In the genomic region with DNA sequence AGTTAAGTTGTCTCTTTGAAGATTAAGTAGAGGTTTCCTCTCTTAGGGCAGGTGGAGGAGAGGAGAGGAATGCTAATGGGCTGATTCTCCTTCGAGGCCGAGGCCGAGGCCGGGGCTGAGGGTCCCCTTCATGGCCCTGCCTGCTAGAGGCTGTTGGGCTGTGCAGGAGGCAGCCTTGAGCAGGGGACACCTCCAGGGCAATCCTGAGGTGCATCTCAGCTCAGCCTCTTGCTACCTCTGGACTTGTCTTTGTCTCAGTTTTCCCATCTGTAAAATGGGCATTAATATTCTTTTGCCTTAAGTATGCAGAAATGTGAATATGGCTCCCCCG, we compare ENCODE assay signal across 24 cellular contexts.
DNase-seq lines count a peak whose midpoint lies in the region; ATAC-seq, FAIRE-seq and TF ChIP-seq lines count a peak whose summit lies in the region.
"Had no signal": no experiment of that assay in that cellular context is flagged by ENCODE, and none has a peak within 500 bp of the region (broad histone marks: within the 10 kb centered on the region; RNA-seq: fewer than 3 reads in every experiment).

No MANE protein-coding gene starts in this region.

- TF ChIP-seq POLR2A in HepG2 (IDR thresholded peaks at IDR 0.05; ENCODE audit: insufficient read depth in 1 of 2, low read depth in 2 of 2, low read length in 2 of 2) = no peak
- TF ChIP-seq POLR2A in right lobe of liver (IDR thresholded peaks at IDR 0.05) = no peak
- TF ChIP-seq POLR2A in adrenal gland (IDR thresholded peaks at IDR 0.05) = no peak

- H3K4me1 ChIP-seq in HepG2 (ENCODE audit: insufficient read depth, low read length) (no peaks in the 10 kb centered on the region), right lobe of liver (no peaks in the 10 kb centered on the region), neuronal stem cell (ENCODE audit: control insufficient read depth in 2 of 2, insufficient read depth in 1 of 2, low read depth in 1 of 2, low read length in 2 of 2) (peaks cover 3 to 12% of the 10 kb centered on the region in 2 donors), adrenal gland (replicated peaks in 1 of 2) (no peaks in the 10 kb centered on the region), foreskin keratinocyte (no peaks in the 10 kb centered on the region)
- H3K4me1 ChIP-seq: BLaER1, Caco-2 had no signal

- H2BK5ac ChIP-seq in neuronal stem cell (ENCODE audit: low read length) = no peak overlapping the region

- H3K18ac ChIP-seq in neuronal stem cell (ENCODE audit: low read length) = no peak overlapping the region

- H3K79me1 ChIP-seq in neuronal stem cell (ENCODE audit: low read depth, low read length) = no peaks in the 10 kb centered on the region

- H3K4me3 ChIP-seq in HepG2 (replicated peaks in 1 of 3; ENCODE audit: insufficient read depth in 1 of 3, low read depth in 2 of 3, low read length in 3 of 3) (no peak overlapping the region), right lobe of liver (no peak overlapping the region), neuronal stem cell (ENCODE audit: low read length in 2 of 2) (no peak overlapping the region), adrenal gland (no peak overlapping the region)
- H3K4me3 ChIP-seq: BLaER1 had no signal

- no peak overlapping the region for H4K8ac ChIP-seq in neuronal stem cell (ENCODE audit: low read depth, low read length)

- TF ChIP-seq EP300 in HepG2 (IDR thresholded peaks at IDR 0.05; ENCODE audit: low read depth in 2 of 2, low read length in 2 of 2) (no peak), HepG2 (CRISPR knock-in tag; IDR thresholded peaks at IDR 0.05; ENCODE audit: borderline replicate concordance) (no peak)

- H2AFZ ChIP-seq in HepG2 (ENCODE audit: low read length) (no peak overlapping the region), neuronal stem cell (ENCODE audit: low read length) (peak overlapping the region; percentile 60)

- TF ChIP-seq RAD21 in HepG2 (CRISPR knock-in tag; IDR thresholded peaks at IDR 0.05) = no peak

- H3K27ac Mint-ChIP-seq in stimulated activated effector memory CD8-positive, alpha-beta T cell treated with anti-CD3 and anti-CD28 coated beads, Interleukin-12 subunit alpha, Interleukin-12 subunit beta, amount 100 ng/mL, for 72 hours = no peak overlapping the region
- H3K27ac Mint-ChIP-seq: B cell; CD4-positive, CD25-positive, alpha-beta regulatory T cell; CD8-positive, alpha-beta T cell; H9 had no signal

- no peak overlapping the region for H2AK5ac ChIP-seq in neuronal stem cell (ENCODE audit: low read depth, low read length)

- H2BK12ac ChIP-seq in neuronal stem cell (ENCODE audit: low read length) = no peak overlapping the region

- in situ Hi-C loops in HepG2 (cut with HindIII; ENCODE audit: extremely low pct_ligation_motif_present, low pct_unique_long_range_greater_than_20kb) = no loop called here

- no peaks in the 10 kb centered on the region for H4K20me1 ChIP-seq in HepG2 (ENCODE audit: insufficient read depth, low read length)
- H4K20me1 ChIP-seq: BLaER1 had no signal

- H3K9me3 ChIP-seq in HepG2 (ENCODE audit: low read length) (no peaks in the 10 kb centered on the region), right lobe of liver (no peaks in the 10 kb centered on the region), neuronal stem cell (replicated peaks in 1 of 2; ENCODE audit: control insufficient read depth in 2 of 2, insufficient read depth in 1 of 2, low read depth in 1 of 2, low read length in 2 of 2) (peaks cover 2 to 18% of the 10 kb centered on the region in 2 donors), adrenal gland (replicated peaks in 1 of 3) (peaks cover 0 to 5% (median 0%) of the 10 kb centered on the region in 3 donors)

- no TSS peak for BruUV-seq in HepG2 (replicated peaks; lab: Mats Ljungman, UMichigan)

- no peaks in the 10 kb centered on the region for H3K4me1 Mint-ChIP-seq in stimulated activated effector memory CD8-positive, alpha-beta T cell treated with anti-CD3 and anti-CD28 coated beads, Interleukin-12 subunit alpha, Interleukin-12 subunit beta, amount 100 ng/mL, for 72 hours
- H3K4me1 Mint-ChIP-seq: B cell; CD4-positive, CD25-positive, alpha-beta regulatory T cell had no signal

- no peak overlapping the region for H3K14ac ChIP-seq in neuronal stem cell (ENCODE audit: low read length)

- H3K4me3 Mint-ChIP-seq in stimulated activated effector memory CD8-positive, alpha-beta T cell treated with anti-CD3 and anti-CD28 coated beads, Interleukin-12 subunit alpha, Interleukin-12 subunit beta, amount 100 ng/mL, for 72 hours = no peak overlapping the region
- H3K4me3 Mint-ChIP-seq: B cell; CD8-positive, alpha-beta T cell; H9 had no signal

- no peak for DNase-seq in HepG2 (ENCODE audit: low spot score)
- no peak for DNase-seq in right lobe of liver
- DNase-seq in islet precursor cell = peak; percentile 30
- no peak for DNase-seq in neuronal stem cell (ENCODE audit: low spot score)
- no peak for DNase-seq in NCI-H2171 treated with DMSO at 0.1 percent for 48 hours (lab: John Stamatoyannopoulos, UW)
- no peak for DNase-seq in adrenal gland
- no peak for DNase-seq in foreskin keratinocyte
- DNase-seq in stimulated activated effector memory CD8-positive, alpha-beta T cell treated with anti-CD3 and anti-CD28 coated beads, Interleukin-12 subunit alpha, Interleukin-12 subunit beta, amount 100 ng/mL, for 72 hours (ENCODE audit: low spot score in 2 of 2) = no peak
- DNase-seq: Caco-2; CD4-positive, CD25-positive, alpha-beta regulatory T cell; CD8-positive, alpha-beta T cell; DMS 273 treated with DMSO at 0.1 percent for 48 hours; DMS79; EL; GDM1; H9 had no signal

- CTCF ChIA-PET in HepG2 (lab: Yijun Ruan, JAX; ENCODE audit: low intra/inter-chr PET ratio, low total read pairs) = no interaction called here

- no peak overlapping the region for H2BK15ac ChIP-seq in neuronal stem cell (ENCODE audit: low read length)

- H3K36me3 ChIP-seq in HepG2 (replicated peaks in 1 of 2; ENCODE audit: control insufficient read depth in 1 of 2, insufficient read depth in 2 of 2, low read length in 2 of 2) (no peaks in the 10 kb centered on the region), right lobe of liver (no peaks in the 10 kb centered on the region), neuronal stem cell (replicated peaks in 1 of 2; ENCODE audit: control insufficient read depth in 2 of 2, insufficient read depth in 2 of 2, low read length in 2 of 2) (no peaks in the 10 kb centered on the region), adrenal gland (replicated peaks in 1 of 2) (no peaks in the 10 kb centered on the region)
- H3K36me3 ChIP-seq: BLaER1 had no signal

- H3K27me3 ChIP-seq in HepG2 (ENCODE audit: control insufficient read depth in 1 of 2, insufficient read depth in 2 of 2, low read length in 2 of 2) = peaks cover 0 to 41% of the 10 kb centered on the region in 2 experiments; a peak in 2 of 5 replicates
- H3K27me3 ChIP-seq in right lobe of liver = no peaks in the 10 kb centered on the region
- H3K27me3 ChIP-seq in neuronal stem cell (ENCODE audit: control insufficient read depth in 3 of 3, insufficient read depth in 3 of 3, low read depth in 1 of 3, low read length in 3 of 3) = no peaks in the 10 kb centered on the region
- H3K27me3 ChIP-seq in adrenal gland = peaks cover 5% of the 10 kb centered on the region
- H3K27me3 ChIP-seq in foreskin keratinocyte = peaks cover 13% of the 10 kb centered on the region
- H3K27me3 ChIP-seq: BLaER1 had no signal

- ATAC-seq in HepG2 (no peak), right lobe of liver (no peak), foreskin keratinocyte (no peak)
- no peak for ATAC-seq in stimulated activated effector memory CD8-positive, alpha-beta T cell treated with anti-CD3 and anti-CD28 coated beads, Interleukin-12 subunit alpha, Interleukin-12 subunit beta, amount 100 ng/mL, for 72 hours
- ATAC-seq: CD8-positive, alpha-beta T cell; HCT116 had no signal

- 87% methylated on average over 5 of the region's 5 CpGs for WGBS in HepG2 (ENCODE audit: low lambda C conversion rate)
- 100% methylated on average over 1 of the region's 5 CpGs for WGBS in right lobe of liver (ENCODE audit: insufficient coverage, low coverage, low lambda C conversion rate, missing lambda C conversion rate)
- WGBS in neuronal stem cell (ENCODE audit: extremely low coverage in 2 of 2, insufficient read length in 2 of 2, insufficient replicate concordance in 1 of 2), 2 donors = no CpG with 5 or more reads among the region's 5 CpGs
- WGBS in adrenal gland, 4 donors = 79 to 100% (median 84%) methylated on average over 5 of the region's 5 CpGs

- no peak overlapping the region for H3K9ac ChIP-seq in HepG2 (ENCODE audit: insufficient read depth, low read depth, low read length)
- H3K9ac ChIP-seq in neuronal stem cell (ENCODE audit: low read depth, low read length, poor library complexity) = no peak overlapping the region
- H3K9ac ChIP-seq: BLaER1 had no signal

- no peaks in the 10 kb centered on the region for H3K36me3 Mint-ChIP-seq in stimulated activated effector memory CD8-positive, alpha-beta T cell treated with anti-CD3 and anti-CD28 coated beads, Interleukin-12 subunit alpha, Interleukin-12 subunit beta, amount 100 ng/mL, for 72 hours
- H3K36me3 Mint-ChIP-seq: CD4-positive, CD25-positive, alpha-beta regulatory T cell; CD8-positive, alpha-beta T cell had no signal

- TF ChIP-seq CTCF in HepG2 (CRISPR knock-in tag; IDR thresholded peaks at IDR 0.05) (no peak), right lobe of liver (IDR thresholded peaks at IDR 0.05) (no peak), adrenal gland (IDR thresholded peaks at IDR 0.05) (no peak), foreskin keratinocyte (conservative IDR thresholded peaks at IDR 0.05) (no peak)

- no peak for FAIRE-seq in HepG2 (lab: Jason Lieb, UNC)
- FAIRE-seq: A204.1, D721Med, GM12891 had no signal

- H3K27ac ChIP-seq in HepG2 (ENCODE audit: extremely low read length, insufficient read depth, low read length) (no peak overlapping the region), right lobe of liver (no peak overlapping the region), neuronal stem cell (replicated peaks; ENCODE audit: low read length) (no peak overlapping the region), adrenal gland (no peak overlapping the region), foreskin keratinocyte (no peak overlapping the region)
- H3K27ac ChIP-seq: 22Rv1, BLaER1, C4-2B had no signal

- H3K9me3 Mint-ChIP-seq in stimulated activated effector memory CD8-positive, alpha-beta T cell treated with anti-CD3 and anti-CD28 coated beads, Interleukin-12 subunit alpha, Interleukin-12 subunit beta, amount 100 ng/mL, for 72 hours = no peaks in the 10 kb centered on the region

- H3K23ac ChIP-seq in neuronal stem cell (ENCODE audit: low read depth, low read length, poor library complexity) = no peak overlapping the region

- H2BK120ac ChIP-seq in neuronal stem cell (ENCODE audit: low read depth, low read length) = no peak overlapping the region

- H3K4me2 ChIP-seq in HepG2 (ENCODE audit: low read depth, low read length) (no peak overlapping the region), neuronal stem cell (ENCODE audit: insufficient read depth, low read length, poor library complexity, severe bottlenecking) (no peak overlapping the region)
- H3K4me2 ChIP-seq: BLaER1 had no signal

- H4K91ac ChIP-seq in neuronal stem cell (ENCODE audit: low read depth, low read length, poor library complexity) = no peak overlapping the region

- no peaks in the 10 kb centered on the region for H3K79me2 ChIP-seq in HepG2 (ENCODE audit: insufficient read depth, low read length)

- no peak overlapping the region for H3K4ac ChIP-seq in neuronal stem cell (ENCODE audit: low read length)

- POLR2A ChIA-PET in HepG2 (lab: Yijun Ruan, JAX) = no interaction called here

- intact Hi-C loops in HepG2 (cut with micrococcal nuclease; ENCODE audit: unreplicated experiment) = no loop called here
- intact Hi-C loops in right lobe of liver (cut with DNase I) = no loop called here
- intact Hi-C loops in adrenal gland (cut with DNase I) = no loop called here
